ENCODE assay signal across 20 cellular contexts in the genomic region with DNA sequence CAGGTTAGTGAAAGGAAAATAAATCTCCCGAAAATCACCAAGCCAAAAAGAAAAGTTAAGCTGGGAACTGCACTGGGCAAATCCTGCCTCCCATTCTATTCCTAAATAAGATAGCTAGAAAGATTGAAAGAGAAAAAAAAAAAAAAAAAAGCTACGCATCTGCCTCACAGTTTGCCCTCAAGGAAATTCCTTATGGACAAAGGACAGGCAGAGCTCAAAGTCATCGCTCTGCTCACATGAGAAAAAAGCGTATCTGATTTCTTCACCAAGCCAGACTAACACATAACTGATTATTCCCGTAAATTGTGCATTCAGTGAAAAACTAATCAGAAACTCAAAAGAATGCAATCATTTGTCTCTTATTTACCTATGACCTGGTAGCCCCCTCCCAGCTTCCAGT.
"Had no signal": no experiment of that assay in that cellular context is flagged by ENCODE, and none has a peak within 500 bp of the region (broad histone marks: within the 10 kb centered on the region; RNA-seq: fewer than 3 reads in every experiment).

No MANE protein-coding gene starts in this region.

- H3K4me1 ChIP-seq: prostate gland, SJSA1, upper lobe of right lung had no signal

- H3K36me3 ChIP-seq: prostate gland had no signal

- H3K27ac ChIP-seq: hepatocyte, prostate gland, SJSA1, skin epidermis, upper lobe of right lung had no signal

- DNase-seq: activated CD8-positive, alpha-beta memory T cell treated with anti-CD3 and anti-CD28 coated beads, Interleukin-2, amount 10 ng/mL, durations not matched to agents 7 days and 5 days; activated effector memory CD4-positive, alpha-beta T cell treated with anti-CD3 and anti-CD28 coated beads, Interleukin-2, amount 50 U/mL, for 16 hours; activated naive CD8-positive, alpha-beta T cell treated with anti-CD3 and anti-CD28 coated beads, Interleukin-2, amount 10 ng/mL, durations not matched to agents 7 days and 5 days; activated T-cell treated with anti-CD3 and anti-CD28 coated beads, Interleukin-2, amount 50 U/mL, for 1 hour; aorta; naive thymus-derived CD8-positive, alpha-beta T cell; occipital lobe; right cardiac atrium; stimulated activated CD4-positive, alpha-beta T cell treated with anti-CD3 and anti-CD28 coated beads, Interleukin-4, amount 100 ng/mL, for 4 hours; stimulated activated CD8-positive, alpha-beta memory T cell treated with anti-CD3 and anti-CD28 coated beads, Interleukin-4, amount 100 ng/mL, for 48 hours; stimulated activated naive CD8-positive, alpha-beta T cell treated with anti-CD3 and anti-CD28 coated beads, Interleukin-15, amount 100 ng/mL, for 72 hours; T-helper 9 cell; upper lobe of right lung had no signal

- ATAC-seq: activated CD4-positive, CD25-positive, alpha-beta regulatory T cell treated with anti-CD3 and anti-CD28 coated beads, Interleukin-2, amount 50 U/mL, for 24 hours; activated CD8-positive, alpha-beta memory T cell treated with anti-CD3 and anti-CD28 coated beads, Interleukin-2, amount 10 ng/mL, durations not matched to agents 7 days and 5 days; esophagus mucosa; left lobe of liver; naive thymus-derived CD8-positive, alpha-beta T cell; right cardiac atrium; stimulated activated naive CD8-positive, alpha-beta T cell treated with anti-CD3 and anti-CD28 coated beads, Interleukin-15, amount 100 ng/mL, for 72 hours; upper lobe of right lung had no signal

- H3K27me3 Mint-ChIP-seq: activated CD8-positive, alpha-beta memory T cell treated with anti-CD3 and anti-CD28 coated beads, Interleukin-2, amount 10 ng/mL, durations not matched to agents 7 days and 5 days; activated naive CD8-positive, alpha-beta T cell treated with anti-CD3 and anti-CD28 coated beads, Interleukin-2, amount 10 ng/mL, durations not matched to agents 7 days and 5 days; naive thymus-derived CD8-positive, alpha-beta T cell; stimulated activated naive CD8-positive, alpha-beta T cell treated with anti-CD3 and anti-CD28 coated beads, Interleukin-15, amount 100 ng/mL, for 72 hours had no signal

- H3K4me3 Mint-ChIP-seq: activated CD8-positive, alpha-beta memory T cell treated with anti-CD3 and anti-CD28 coated beads, Interleukin-2, amount 10 ng/mL, durations not matched to agents 7 days and 5 days; activated naive CD8-positive, alpha-beta T cell treated with anti-CD3 and anti-CD28 coated beads, Interleukin-2, amount 10 ng/mL, durations not matched to agents 7 days and 5 days; naive thymus-derived CD8-positive, alpha-beta T cell; stimulated activated naive CD8-positive, alpha-beta T cell treated with anti-CD3 and anti-CD28 coated beads, Interleukin-15, amount 100 ng/mL, for 72 hours had no signal

- H3K4me2 ChIP-seq: hepatocyte had no signal

- H3K27ac Mint-ChIP-seq: activated CD8-positive, alpha-beta memory T cell treated with anti-CD3 and anti-CD28 coated beads, Interleukin-2, amount 10 ng/mL, durations not matched to agents 7 days and 5 days; activated naive CD8-positive, alpha-beta T cell treated with anti-CD3 and anti-CD28 coated beads, Interleukin-2, amount 10 ng/mL, durations not matched to agents 7 days and 5 days; stimulated activated naive CD8-positive, alpha-beta T cell treated with anti-CD3 and anti-CD28 coated beads, Interleukin-15, amount 100 ng/mL, for 72 hours had no signal

- H3K9me3 ChIP-seq: prostate gland, SJSA1, upper lobe of right lung had no signal

- H3K27me3 ChIP-seq: hepatocyte, SJSA1, upper lobe of right lung had no signal

- H3K4me3 ChIP-seq: hepatocyte, prostate gland, SJSA1, skin epidermis, upper lobe of right lung had no signal

- H3K9me3 Mint-ChIP-seq: activated naive CD8-positive, alpha-beta T cell treated with anti-CD3 and anti-CD28 coated beads, Interleukin-2, amount 10 ng/mL, durations not matched to agents 7 days and 5 days; naive thymus-derived CD8-positive, alpha-beta T cell; stimulated activated naive CD8-positive, alpha-beta T cell treated with anti-CD3 and anti-CD28 coated beads, Interleukin-15, amount 100 ng/mL, for 72 hours had no signal

- H2AFZ ChIP-seq: hepatocyte had no signal
